Comparison of ENCODE assay signal across 9 cellular contexts in genomic region chr5:119451561-119451960, GRCh38. TPM values are rescaled to one million over a fixed set of nuclear protein-coding genes. Genes with fewer than 3 reads are reported as not detected.
DNase-seq lines count a peak whose midpoint lies in the region; ATAC-seq and TF ChIP-seq lines count a peak whose summit lies in the region.
"Had no signal": no experiment of that assay in that cellular context is flagged by ENCODE, and none has a peak within 500 bp of the region (broad histone marks: within the 10 kb centered on the region; RNA-seq: fewer than 3 reads in every experiment).

No MANE protein-coding gene starts in this region.

- H3K4me1 ChIP-seq in ACC112 (ENCODE audit: control insufficient read depth, insufficient read depth, low read length, unreplicated experiment), result peaks cover 8% of the 10 kb centered on the region
- H3K4me1 ChIP-seq in GM23248 (ENCODE audit: insufficient read depth), result no peaks in the 10 kb centered on the region
- H3K4me1 ChIP-seq in lower lobe of right lung, result peaks cover 18% of the 10 kb centered on the region
- H3K4me1 ChIP-seq: colonic mucosa had no signal

- DNase-seq in GM23248 (no peak), lower lobe of right lung (no peak), left cardiac atrium (no peak), DMS153 treated with DMSO at 0.1 percent for 48 hours (lab: John Stamatoyannopoulos, UW; ENCODE audit: unreplicated experiment) (no peak)
- DNase-seq in activated CD8-positive, alpha-beta T cell treated with anti-CD3 and anti-CD28 coated beads for 36 hours, result no peak
- DNase-seq in effector CD4-positive, alpha-beta T cell, result no peak

- H3K27ac ChIP-seq in ACC112 (ENCODE audit: low read depth, low read length) (no peak overlapping the region), GM23248 (no peak overlapping the region), lower lobe of right lung (peak overlapping the region; percentile 94)

- no peak overlapping the region for H3K4me2 ChIP-seq in GM23248 (ENCODE audit: unreplicated experiment)

- H3K27me3 ChIP-seq in ACC112 (ENCODE audit: insufficient read depth, low read length) (peaks cover 4% of the 10 kb centered on the region; the same call in 1 of the 2 replicates), GM23248 (replicated peaks; ENCODE audit: insufficient read depth) (no peaks in the 10 kb centered on the region), lower lobe of right lung (ENCODE audit: low read depth) (no peaks in the 10 kb centered on the region)
- H3K27me3 ChIP-seq: colonic mucosa had no signal

- H4K20me1 ChIP-seq in GM23248 (ENCODE audit: insufficient read depth), result no peaks in the 10 kb centered on the region

- H3F3A ChIP-seq in GM23248 (ENCODE audit: insufficient read depth), result no peaks in the 10 kb centered on the region

- H3K27me3 Mint-ChIP-seq in activated CD8-positive, alpha-beta T cell treated with anti-CD3 and anti-CD28 coated beads for 36 hours, result no peaks in the 10 kb centered on the region

- in situ Hi-C loops in GM23248 (cut with MboI), result loop anchor here (25.0 kb wide), 2 partner anchors 1011 to 1361 kb away; partner anchors contain the start of gene PRR16

- peaks cover 1% of the 10 kb centered on the region for H3K36me3 Mint-ChIP-seq in activated CD8-positive, alpha-beta T cell treated with anti-CD3 and anti-CD28 coated beads for 36 hours (ENCODE audit: low read depth)

- H3K4me1 Mint-ChIP-seq in activated CD8-positive, alpha-beta T cell treated with anti-CD3 and anti-CD28 coated beads for 36 hours (ENCODE audit: low read depth), result peaks cover 18% of the 10 kb centered on the region

- intact Hi-C loops in activated CD8-positive, alpha-beta T cell treated with anti-CD3 and anti-CD28 coated beads for 36 hours (cut with micrococcal nuclease), result no loop called here
- intact Hi-C loops in lower lobe of right lung (cut with DNase I) (no loop called here), left cardiac atrium (cut with DNase I) (no loop called here)

- H2AFZ ChIP-seq in ACC112 (ENCODE audit: low read length, unreplicated experiment) (peak overlapping the region; percentile 97), GM23248 (peak overlapping the region; percentile 98)

- no peak for ATAC-seq in activated CD8-positive, alpha-beta T cell treated with anti-CD3 and anti-CD28 coated beads for 36 hours
- no peak for ATAC-seq in lower lobe of right lung
- no peak for ATAC-seq in GM21717 (IDR thresholded peaks at IDR 0.05; ENCODE audit: unreplicated experiment)
- no peak for ATAC-seq in left cardiac atrium

- H3K79me2 ChIP-seq in ACC112 (ENCODE audit: control insufficient read depth, insufficient read depth, low read length, unreplicated experiment), result peaks cover 8% of the 10 kb centered on the region
- H3K79me2 ChIP-seq in GM23248 (ENCODE audit: insufficient read depth), result peaks cover 20% of the 10 kb centered on the region

- POLR2A ChIA-PET in activated CD8-positive, alpha-beta T cell treated with anti-CD3 and anti-CD28 coated beads for 36 hours (lab: Charles Lee), result interaction anchor here (0.6 kb wide), 1 partner anchor 462 kb away, joined by 3 read pairs; no protein-coding TSS in a partner anchor

- no peak overlapping the region for H3K27ac Mint-ChIP-seq in activated CD8-positive, alpha-beta T cell treated with anti-CD3 and anti-CD28 coated beads for 36 hours

- H3K36me3 ChIP-seq in ACC112 (ENCODE audit: insufficient read depth, low read length) (no peaks in the 10 kb centered on the region), GM23248 (ENCODE audit: low read depth) (no peaks in the 10 kb centered on the region), lower lobe of right lung (no peaks in the 10 kb centered on the region)
- H3K36me3 ChIP-seq: colonic mucosa had no signal

- H3K9ac ChIP-seq in GM23248, result no peak overlapping the region

- TF ChIP-seq CTCF in activated CD8-positive, alpha-beta T cell treated with anti-CD3 and anti-CD28 coated beads for 36 hours (IDR thresholded peaks at IDR 0.05), result no peak
- TF ChIP-seq CTCF in lower lobe of right lung (IDR thresholded peaks at IDR 0.05), result no peak

- H3K4me3 ChIP-seq in ACC112 (ENCODE audit: low read depth, low read length) (no peak overlapping the region), GM23248 (no peak overlapping the region), lower lobe of right lung (peak overlapping the region; percentile 73)

- WGBS in GM23248 (ENCODE audit: low coverage in 1 of 2, low lambda C conversion rate in 2 of 2, missing lambda C conversion rate in 2 of 2), 2 experiments, result 58 to 64% methylated on average over 4 of the region's 4 CpGs

- H3K9me3 ChIP-seq in GM23248 (ENCODE audit: low read depth) (no peaks in the 10 kb centered on the region), lower lobe of right lung (no peaks in the 10 kb centered on the region)
- H3K9me3 ChIP-seq: colonic mucosa had no signal

- H3K9me2 ChIP-seq in GM23248 (ENCODE audit: insufficient read depth), result no peaks in the 10 kb centered on the region

- CTCF ChIA-PET in activated CD8-positive, alpha-beta T cell treated with anti-CD3 and anti-CD28 coated beads for 36 hours (lab: Charles Lee), result interaction anchor here (1.1 to 3.0 kb wide), 5 partner anchors 11 to 464 kb away, joined by 3 to 14 read pairs (median 8); partner anchors contain the start of gene DTWD2

- peaks cover 4% of the 10 kb centered on the region for H3K9me3 Mint-ChIP-seq in activated CD8-positive, alpha-beta T cell treated with anti-CD3 and anti-CD28 coated beads for 36 hours

- peak overlapping the region; percentile 85 for H3K4me3 Mint-ChIP-seq in activated CD8-positive, alpha-beta T cell treated with anti-CD3 and anti-CD28 coated beads for 36 hours

RNA-seq across cellular contexts. Expression of gene HSD17B4, which starts 0.7 kb away (rescaled TPM):
- 55.8 and 556 TPM in 2 replicates for total RNA-seq in GM23248 (2014; rRNA removed; shearing (Covaris generic))
- polyA plus RNA-seq in GM23248 (2016; fragmentation: Nextera tagmentation; extraction: Ambion mirVana), result 71.1 and 86.5 TPM in 2 replicates
- total RNA-seq in activated CD8-positive, alpha-beta T cell treated with anti-CD3 and anti-CD28 coated beads for 36 hours, result 100 to 1,000 TPM in 1 of 2 experiments, 10 to 100 TPM in 1; 94.3 to 111 TPM
- total RNA-seq in lower lobe of right lung, result 364 TPM
- 100 to 1,000 TPM; 199 to 213 TPM for total RNA-seq in left cardiac atrium
